1 cellular context compared by ENCODE assay signal in genomic region chr20:35870541-35871307, GRCh38.
A peak's percentile ranks its signal among the peaks of the same experiment; 100 is the strongest.
TF ChIP-seq lines count a peak whose summit lies in the region.

No MANE protein-coding gene starts in this region.

TF ChIP-seq in HEK293, 187 proteins besides CTCF, POLR2A, EP300 and RAD21 (continued from another document):
- no peak for TF ChIP-seq PRDM4 (tag by site-specific recombination; IDR thresholded peaks at IDR 0.05)
- TF ChIP-seq ZNF223 (tag by site-specific recombination; IDR thresholded peaks at IDR 0.05), result no peak
- TF ChIP-seq ZNF335 (tag by site-specific recombination; conservative IDR thresholded peaks at IDR 0.05), result no peak
- TF ChIP-seq OVOL3 (tag by site-specific recombination; IDR thresholded peaks at IDR 0.05), result no peak
- no peak for TF ChIP-seq GLIS1 (tag by site-specific recombination; IDR thresholded peaks at IDR 0.05)
- no peak for TF ChIP-seq HOXA7 (CRISPR knock-in tag; IDR thresholded peaks at IDR 0.05; ENCODE audit: borderline replicate concordance)
- TF ChIP-seq ZNF292 (tag by site-specific recombination; IDR thresholded peaks at IDR 0.05; ENCODE audit: borderline replicate concordance, low read depth), result no peak
- peak; percentile 44; the same call in 1 of the 2 replicates for TF ChIP-seq ZNF146 (tag by site-specific recombination; IDR thresholded peaks at IDR 0.05)
- peak; percentile 73 for TF ChIP-seq PRDM6 (tag by site-specific recombination; IDR thresholded peaks at IDR 0.05)
- no peak for TF ChIP-seq EGR2 (tag by site-specific recombination; IDR thresholded peaks at IDR 0.05; ENCODE audit: low read depth)
- no peak for TF ChIP-seq ZEB2 (tag by site-specific recombination; IDR thresholded peaks at IDR 0.05)
- no peak for TF ChIP-seq ZNF354C (tag by site-specific recombination; IDR thresholded peaks at IDR 0.05; ENCODE audit: borderline replicate concordance, low read depth)
- no peak for TF ChIP-seq ZNF248 (tag by site-specific recombination; IDR thresholded peaks at IDR 0.05)
- no peak for TF ChIP-seq MYNN (tag by site-specific recombination; IDR thresholded peaks at IDR 0.05; ENCODE audit: borderline replicate concordance)
- no peak for TF ChIP-seq ZNF571 (tag by site-specific recombination; IDR thresholded peaks at IDR 0.05)
- TF ChIP-seq ZNF341 (tag by site-specific recombination; IDR thresholded peaks at IDR 0.05; ENCODE audit: low read depth), result no peak
- TF ChIP-seq ZNF600 (tag by site-specific recombination; IDR thresholded peaks at IDR 0.05), result peak; percentile 100
- no peak for TF ChIP-seq YY2 (tag by site-specific recombination; IDR thresholded peaks at IDR 0.05)
- TF ChIP-seq ZNF521 (tag by site-specific recombination; IDR thresholded peaks at IDR 0.05), result no peak
- no peak for TF ChIP-seq HOXC10 (CRISPR knock-in tag; IDR thresholded peaks at IDR 0.05)
- TF ChIP-seq ZNF544 (tag by site-specific recombination; IDR thresholded peaks at IDR 0.05), result no peak
- TF ChIP-seq ZNF488 (tag by site-specific recombination; IDR thresholded peaks at IDR 0.05), result no peak
- TF ChIP-seq ZNF18 (tag by site-specific recombination; IDR thresholded peaks at IDR 0.05), result no peak
- TF ChIP-seq ZNF449 (tag by site-specific recombination; IDR thresholded peaks at IDR 0.05), result no peak
